28 cellular contexts compared by ENCODE assay signal in the genomic region with DNA sequence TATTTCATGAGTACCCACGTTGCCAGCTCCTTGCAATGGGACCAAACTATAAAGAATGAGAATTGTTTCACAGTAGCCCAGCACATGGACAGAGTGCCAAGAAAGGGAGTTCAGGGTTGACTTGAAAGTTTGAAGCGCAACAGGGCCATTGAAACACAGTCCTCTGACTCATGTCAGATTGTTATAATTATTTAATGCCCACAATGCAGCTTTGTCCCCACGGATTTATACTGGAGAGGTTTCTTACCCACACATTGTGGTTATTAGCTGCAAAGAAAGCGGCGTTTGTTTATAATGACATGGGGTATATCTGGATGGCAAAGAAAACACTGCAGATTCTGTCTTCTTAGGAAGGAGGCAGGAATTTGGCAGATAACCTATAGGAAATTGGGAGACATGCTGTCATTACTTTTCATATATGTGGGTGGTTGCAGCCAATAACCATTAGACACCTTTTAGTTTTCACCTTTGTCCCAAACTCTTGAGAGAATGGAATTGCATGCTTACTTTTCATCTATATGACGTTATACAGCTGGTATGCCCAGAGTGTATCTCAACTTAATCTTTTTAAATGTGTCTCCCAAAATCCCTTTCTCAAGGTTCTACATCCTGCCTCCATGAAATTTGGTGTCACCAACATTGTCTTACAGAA.
DNase-seq lines count a peak whose midpoint lies in the region; ATAC-seq and TF ChIP-seq lines count a peak whose summit lies in the region.
"Had no signal": no experiment of that assay in that cellular context is flagged by ENCODE, and none has a peak within 500 bp of the region (broad histone marks: within the 10 kb centered on the region; RNA-seq: fewer than 3 reads in every experiment).

No MANE protein-coding gene starts in this region.

- H3K9ac ChIP-seq in mammary epithelial cell (ENCODE audit: insufficient read depth, low read length) = no peak overlapping the region
- H3K9ac ChIP-seq in trophoblast cell (ENCODE audit: low read length) = no peak overlapping the region
- H3K9ac ChIP-seq: parathyroid adenoma had no signal

- no peak overlapping the region for H3K27ac Mint-ChIP-seq in MCF 10A (ENCODE audit: low read depth, unreplicated experiment)
- H3K27ac Mint-ChIP-seq: activated CD4-positive, alpha-beta memory T cell treated with anti-CD3 and anti-CD28 coated beads, Interleukin-2, amount 10 ng/mL, durations not matched to agents 7 days and 5 days; dendritic cell treated with granulocyte-macrophage colony-stimulating factor and Interleukin-4, amounts not matched to agents 40 ng/mL and 50 ng/mL, for 4 days; IgD-negative memory B cell; natural killer cell treated with Interleukin-12 subunit alpha and Interleukin-12 subunit beta and Interleukin-15 and Interleukin-18, amount 100 ng/mL, for 72 hours; stimulated activated effector memory CD8-positive, alpha-beta T cell treated with anti-CD3 and anti-CD28 coated beads, Interleukin-12 subunit alpha, Interleukin-12 subunit beta, amount 100 ng/mL, for 72 hours had no signal

- no peaks in the 10 kb centered on the region for H3K9me3 ChIP-seq in mammary epithelial cell (replicated peaks; ENCODE audit: insufficient read depth, low read length)
- no peaks in the 10 kb centered on the region for H3K9me3 ChIP-seq in trophoblast cell (ENCODE audit: insufficient read depth, low read depth, low read length)
- H3K9me3 ChIP-seq: adrenal gland, thoracic aorta had no signal

- no peak overlapping the region for H2BK12ac ChIP-seq in trophoblast cell (ENCODE audit: low read length)

- in situ Hi-C loops in mammary epithelial cell (cut with MboI; ENCODE audit: low sequenced_read_pairs in 2 of 2) = no loop called here
- in situ Hi-C loops in astrocyte of the spinal cord (cut with HindIII; ENCODE audit: low sequenced_read_pairs) = no loop called here

- H3K4me1 ChIP-seq in mammary epithelial cell (ENCODE audit: insufficient read depth, low read length) (peaks cover 53% of the 10 kb centered on the region), trophoblast cell (ENCODE audit: control insufficient read depth in 1 of 2, insufficient read depth in 2 of 2, low read length in 2 of 2) (peaks cover 27 to 38% of the 10 kb centered on the region in 2 experiments)

- H4K12ac ChIP-seq in trophoblast cell (ENCODE audit: low read depth, low read length) = no peak overlapping the region

- no peak overlapping the region for H3K18ac ChIP-seq in trophoblast cell (ENCODE audit: low read length)

- peak; percentile 40 for DNase-seq in mammary epithelial cell
- DNase-seq in MCF 10A (ENCODE audit: unreplicated experiment) = no peak
- DNase-seq in astrocyte of the spinal cord (ENCODE audit: low read depth, low spot score) = peak; percentile 39
- DNase-seq in trophoblast cell = peak in 1 of 2 donors; percentile 84
- DNase-seq in stimulated activated CD8-positive, alpha-beta memory T cell treated with anti-CD3 and anti-CD28 coated beads, Interleukin-4, amount 100 ng/mL, for 48 hours = no peak
- DNase-seq in NCI-H510A treated with DMSO at 0.1 percent for 48 hours (lab: John Stamatoyannopoulos, UW) = no peak
- DNase-seq in NCI-H1930 (lab: John Stamatoyannopoulos, UW) = no peak
- DNase-seq: 8988T; activated CD4-positive, alpha-beta memory T cell treated with anti-CD3 and anti-CD28 coated beads, Interleukin-2, amount 10 ng/mL, durations not matched to agents 7 days and 5 days; activated gamma-delta T cell; COR-L47; DMS79 treated with DMSO at 0.1 percent for 48 hours; GOT3; left colon; midbrain; NCI-H1417; NCI-H2107; NCI-H510A had no signal

- no peak overlapping the region for H4K8ac ChIP-seq in trophoblast cell (ENCODE audit: low read depth, low read length)

- H3K4me3 Mint-ChIP-seq in MCF 10A (ENCODE audit: unreplicated experiment) = no peak overlapping the region
- H3K4me3 Mint-ChIP-seq: activated CD4-positive, alpha-beta memory T cell treated with anti-CD3 and anti-CD28 coated beads, Interleukin-2, amount 10 ng/mL, durations not matched to agents 7 days and 5 days; dendritic cell treated with granulocyte-macrophage colony-stimulating factor and Interleukin-4, amounts not matched to agents 40 ng/mL and 50 ng/mL, for 4 days; IgD-negative memory B cell; natural killer cell treated with Interleukin-12 subunit alpha and Interleukin-12 subunit beta and Interleukin-15 and Interleukin-18, amount 100 ng/mL, for 72 hours; stimulated activated effector memory CD8-positive, alpha-beta T cell treated with anti-CD3 and anti-CD28 coated beads, Interleukin-12 subunit alpha, Interleukin-12 subunit beta, amount 100 ng/mL, for 72 hours had no signal

- H3K36me3 ChIP-seq in mammary epithelial cell (ENCODE audit: insufficient read depth, low read length) (no peaks in the 10 kb centered on the region), trophoblast cell (ENCODE audit: control insufficient read depth in 1 of 2, insufficient read depth in 2 of 2, low read length in 2 of 2) (peaks cover 5% of the 10 kb centered on the region in 2 experiments)
- H3K36me3 ChIP-seq: adrenal gland, thoracic aorta had no signal

- BruUV-seq in mammary epithelial cell (replicated peaks; lab: Mats Ljungman, UMichigan) (no TSS peak), MCF 10A (replicated peaks; lab: Mats Ljungman, UMichigan) (no TSS peak)

- no peak overlapping the region for H3K14ac ChIP-seq in trophoblast cell (ENCODE audit: low read length)

- peaks cover 92% of the 10 kb centered on the region for H3K79me2 ChIP-seq in mammary epithelial cell (ENCODE audit: insufficient read depth, low read length)
- peaks cover 27% of the 10 kb centered on the region for H3K79me2 ChIP-seq in trophoblast cell (ENCODE audit: control insufficient read depth, insufficient read depth, low read length, poor library complexity)

- peaks cover 6% of the 10 kb centered on the region for H3K36me3 Mint-ChIP-seq in MCF 10A (ENCODE audit: insufficient read depth, unreplicated experiment)
- H3K36me3 Mint-ChIP-seq: IgD-negative memory B cell; natural killer cell treated with Interleukin-12 subunit alpha and Interleukin-12 subunit beta and Interleukin-15 and Interleukin-18, amount 100 ng/mL, for 72 hours; stimulated activated effector memory CD8-positive, alpha-beta T cell treated with anti-CD3 and anti-CD28 coated beads, Interleukin-12 subunit alpha, Interleukin-12 subunit beta, amount 100 ng/mL, for 72 hours had no signal

- H2BK120ac ChIP-seq in trophoblast cell (ENCODE audit: insufficient read depth, low read length, poor library complexity) = no peak overlapping the region

- WGBS in mammary epithelial cell (ENCODE audit: low coverage, missing lambda C conversion rate) = 21% methylated on average over 6 of the region's 6 CpGs
- no CpG with 5 or more reads among the region's 6 CpGs for WGBS in trophoblast cell (ENCODE audit: extremely low coverage, insufficient coverage, insufficient read length)

- no peak overlapping the region for H2BK5ac ChIP-seq in trophoblast cell (ENCODE audit: low read depth, low read length, poor library complexity)

- H4K20me1 ChIP-seq in mammary epithelial cell (ENCODE audit: insufficient read depth, low read length) = no peaks in the 10 kb centered on the region

- POLR2A ChIA-PET in MCF 10A (lab: Yijun Ruan, JAX) = interaction anchor here (0.7 to 3.2 kb wide), 10 partner anchors 10 to 71 kb away, joined by 3 to 28 read pairs (median 4); no protein-coding TSS in a partner anchor

- ATAC-seq in HG03432 (IDR thresholded peaks at IDR 0.05; ENCODE audit: unreplicated experiment) = no peak
- ATAC-seq: activated CD4-positive, CD25-positive, alpha-beta regulatory T cell treated with anti-CD3 and anti-CD28 coated beads, Interleukin-2, amount 50 U/mL, for 24 hours; GM12878; left colon; natural killer cell treated with Interleukin-12 subunit alpha and Interleukin-12 subunit beta and Interleukin-15 and Interleukin-18, amount 100 ng/mL, for 72 hours; stimulated activated effector memory CD8-positive, alpha-beta T cell treated with anti-CD3 and anti-CD28 coated beads, Interleukin-12 subunit alpha, Interleukin-12 subunit beta, amount 100 ng/mL, for 72 hours had no signal

- H3K27ac ChIP-seq in mammary epithelial cell (ENCODE audit: insufficient read depth, low read depth, low read length) = peak overlapping the region; percentile 54
- H3K27ac ChIP-seq in trophoblast cell (ENCODE audit: low read depth, low read length) = no peak overlapping the region
- H3K27ac ChIP-seq: adrenal gland, parathyroid adenoma, thoracic aorta had no signal

- peaks cover 38% of the 10 kb centered on the region for H3K4me1 Mint-ChIP-seq in MCF 10A (ENCODE audit: insufficient read depth, unreplicated experiment)
- H3K4me1 Mint-ChIP-seq: IgD-negative memory B cell had no signal

- H2AFZ ChIP-seq in mammary epithelial cell (ENCODE audit: low read depth, low read length) (no peak overlapping the region), trophoblast cell (ENCODE audit: insufficient read depth, low read length, poor library complexity) (no peak overlapping the region)
- H2AFZ ChIP-seq: parathyroid adenoma had no signal

- CTCF ChIA-PET in mammary epithelial cell (lab: Charles Lee; ENCODE audit: low non-redundant PET) (no interaction called here), MCF 10A (lab: Yijun Ruan, JAX) (interaction anchor here (0.7 to 1.2 kb wide), 3 partner anchors 14 to 84 kb away, joined by 3 to 4 read pairs (median 4); no protein-coding TSS in a partner anchor)

- H2AK5ac ChIP-seq in trophoblast cell (ENCODE audit: low read length) = no peak overlapping the region

- H3K4me2 ChIP-seq in mammary epithelial cell (ENCODE audit: insufficient read depth, low read depth, low read length) (peak overlapping the region; percentile 40), trophoblast cell (ENCODE audit: low read length) (no peak overlapping the region)

- dilution Hi-C loops in mammary epithelial cell (cut with HindIII; ENCODE audit: low sequenced_read_pairs) = no loop called here

- H4K91ac ChIP-seq in trophoblast cell (ENCODE audit: low read depth, low read length) = no peak overlapping the region

- no peaks in the 10 kb centered on the region for H3K27me3 ChIP-seq in mammary epithelial cell (ENCODE audit: insufficient read depth, low read length)
- H3K27me3 ChIP-seq in trophoblast cell (ENCODE audit: insufficient read depth, low read length) = no peaks in the 10 kb centered on the region
- H3K27me3 ChIP-seq: adrenal gland had no signal

- TF ChIP-seq CTCF in mammary epithelial cell (conservative IDR thresholded peaks at IDR 0.05 in 1 of 2, IDR thresholded peaks at IDR 0.05 in 1 of 2; ENCODE audit: extremely low read depth in 1 of 2, insufficient read depth in 1 of 2, low read depth in 1 of 2, low read length in 2 of 2) (no peak), MCF 10A (IDR thresholded peaks at IDR 0.05; ENCODE audit: unreplicated experiment) (no peak), astrocyte of the spinal cord (IDR thresholded peaks at IDR 0.05; ENCODE audit: low read depth, low read length) (no peak)

- peak overlapping the region; percentile 61 for H3K4ac ChIP-seq in trophoblast cell (ENCODE audit: low read depth, low read length)

- intact Hi-C loops in mammary epithelial cell (cut with micrococcal nuclease) = no loop called here
- intact Hi-C loops in MCF 10A (cut with micrococcal nuclease) = no loop called here

- peaks cover 27% of the 10 kb centered on the region for H3K79me1 ChIP-seq in trophoblast cell (ENCODE audit: low read length)

- H3K27me3 Mint-ChIP-seq in MCF 10A (ENCODE audit: insufficient read depth, unreplicated experiment) = no peaks in the 10 kb centered on the region

- no peaks in the 10 kb centered on the region for H3K9me3 Mint-ChIP-seq in MCF 10A (ENCODE audit: unreplicated experiment)
- H3K9me3 Mint-ChIP-seq: activated CD4-positive, alpha-beta memory T cell treated with anti-CD3 and anti-CD28 coated beads, Interleukin-2, amount 10 ng/mL, durations not matched to agents 7 days and 5 days; dendritic cell treated with granulocyte-macrophage colony-stimulating factor and Interleukin-4, amounts not matched to agents 40 ng/mL and 50 ng/mL, for 4 days; IgD-negative memory B cell; natural killer cell treated with Interleukin-12 subunit alpha and Interleukin-12 subunit beta and Interleukin-15 and Interleukin-18, amount 100 ng/mL, for 72 hours; stimulated activated effector memory CD8-positive, alpha-beta T cell treated with anti-CD3 and anti-CD28 coated beads, Interleukin-12 subunit alpha, Interleukin-12 subunit beta, amount 100 ng/mL, for 72 hours had no signal

- H3K4me3 ChIP-seq in mammary epithelial cell (replicated peaks in 1 of 3; ENCODE audit: insufficient read depth in 1 of 3, low read depth in 2 of 3, low read length in 3 of 3) = no peak overlapping the region
- no peak overlapping the region for H3K4me3 ChIP-seq in astrocyte of the spinal cord (ENCODE audit: low read depth, low read length)
- no peak overlapping the region for H3K4me3 ChIP-seq in trophoblast cell (ENCODE audit: low read depth, low read length)
- H3K4me3 ChIP-seq: adrenal gland, GM12878, thoracic aorta had no signal

- H3K23ac ChIP-seq in trophoblast cell (ENCODE audit: low read length) = no peak overlapping the region

Comparison
In these comparisons a context has a peak if more than half of its experiments do, and no peak if none do; other contexts are left out.
1. DNase-seq: peak in mammary epithelial cell (single experiment) and astrocyte of the spinal cord (single experiment); none in MCF 10A (single experiment), stimulated activated CD8-positive, alpha-beta memory T cell treated with anti-CD3 and anti-CD28 coated beads, Interleukin-4, amount 100 ng/mL, for 48 hours (single experiment), NCI-H510A treated with DMSO at 0.1 percent for 48 hours (single experiment) and NCI-H1930 (0 of 2).